ENCODE assay signal across 39 cellular contexts in the genomic region with DNA sequence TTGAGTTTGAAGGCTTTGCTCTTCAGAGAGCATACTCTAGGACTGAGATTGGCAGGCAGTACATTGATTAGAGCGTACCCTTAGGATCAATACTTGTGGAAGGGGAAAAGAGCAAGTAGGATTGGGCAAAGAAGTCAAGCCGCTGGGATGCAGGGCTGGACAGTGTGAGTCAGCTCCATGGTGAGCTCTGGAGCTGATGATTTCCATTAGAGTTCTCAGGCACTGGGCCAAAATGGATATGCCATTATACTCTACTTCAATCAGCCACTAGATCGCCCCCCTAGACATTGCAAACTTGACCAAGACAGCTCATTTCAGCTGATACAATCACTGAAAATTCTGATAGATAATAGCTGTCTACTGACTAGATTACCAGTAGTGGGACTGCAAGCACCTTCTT.
"Had no signal": no experiment of that assay in that cellular context is flagged by ENCODE, and none has a peak within 500 bp of the region (broad histone marks: within the 10 kb centered on the region; RNA-seq: fewer than 3 reads in every experiment).

No MANE protein-coding gene starts in this region.

- H3K27me3 Mint-ChIP-seq: activated B cell treated with CpG ODN at 0.5 μM for 24 hours; activated naive CD8-positive, alpha-beta T cell; activated naive CD8-positive, alpha-beta T cell treated with anti-CD3 and anti-CD28 coated beads, Interleukin-2, amount 50 U/mL, for 24 hours; central memory CD8-positive, alpha-beta T cell had no signal

- H3K9me3 Mint-ChIP-seq: activated B cell treated with CpG ODN at 0.5 μM for 24 hours had no signal

- H3K4me1 Mint-ChIP-seq: activated B cell treated with CpG ODN at 0.5 μM for 24 hours; activated naive CD8-positive, alpha-beta T cell treated with anti-CD3 and anti-CD28 coated beads, Interleukin-2, amount 50 U/mL, for 24 hours; central memory CD8-positive, alpha-beta T cell had no signal

- H3K4me3 ChIP-seq: cardiac muscle cell, MG63, Peyer's patch, SJSA1 had no signal

- DNase-seq: activated B cell treated with CpG ODN at 0.5 μM for 24 hours; activated CD4-positive, alpha-beta memory T cell treated with anti-CD3 and anti-CD28 coated beads for 36 hours; activated CD4-positive, alpha-beta T cell treated with anti-CD3 and anti-CD28 coated beads for 4 hours; activated CD4-positive, alpha-beta T cell treated with anti-CD3 and anti-CD28 coated beads, Interleukin-2, amount 50 U/mL, for 1 hour; activated CD4-positive, CD25-positive, alpha-beta regulatory T cell treated with anti-CD3 and anti-CD28 coated beads, Interleukin-2, amount 50 U/mL, for 72 hours; activated CD8-positive, alpha-beta memory T cell treated with anti-CD3 and anti-CD28 coated beads, Interleukin-2, amount 50 U/mL, for 4 hours; activated gamma-delta T cell treated with Interleukin-2 at 50 U/mL for 16 hours; activated naive CD4-positive, alpha-beta T cell treated with anti-CD3 and anti-CD28 coated beads for 36 hours; activated naive CD8-positive, alpha-beta T cell treated with anti-CD3 and anti-CD28 coated beads, Interleukin-2, amount 50 U/mL, for 24 hours; activated T-cell treated with anti-CD3 and anti-CD28 coated beads for 4 hours; activated T-cell treated with anti-CD3 and anti-CD28 coated beads, Interleukin-2, amount 50 U/mL, for 4 hours; anterior cingulate cortex; Karpas-422; KBM-7; MG63; NCI-H1048; NCI-H1105 treated with DMSO at 0.1 percent for 48 hours; NCI-H1436; NCI-H1694 treated with DMSO at 0.1 percent for 48 hours; NCI-H2029; NCI-H2107; NCI-H2171; NCI-H446; NCI-H510A treated with DMSO at 0.1 percent for 48 hours; NCI-H526 treated with DMSO at 0.1 percent for 48 hours; NCI-H82; Peyer's patch; RPMI8226; SHP77 treated with DMSO at 0.1 percent for 48 hours; SW 1271; T-helper 1 cell; T-helper 2 cell; T-helper 9 cell had no signal

- H3K27ac Mint-ChIP-seq: activated B cell treated with CpG ODN at 0.5 μM for 24 hours; activated CD4-positive, alpha-beta memory T cell treated with anti-CD3 and anti-CD28 coated beads for 36 hours; activated naive CD4-positive, alpha-beta T cell treated with anti-CD3 and anti-CD28 coated beads for 36 hours; activated naive CD8-positive, alpha-beta T cell; activated naive CD8-positive, alpha-beta T cell treated with anti-CD3 and anti-CD28 coated beads, Interleukin-2, amount 50 U/mL, for 24 hours; activated T-helper 1 cell treated with anti-CD3 and anti-CD28 coated beads, Interleukin-12 subunit alpha, Interleukin-12 subunit beta, Interleukin-2, Interleukin-4 antibody, amounts not matched to agents 30 ng/mL and 10 ng/mL and 1 ng/mL, durations not matched to agents 14 hours and 24 hours and 36 hours had no signal

- ATAC-seq: activated naive CD8-positive, alpha-beta T cell treated with anti-CD3 and anti-CD28 coated beads, Interleukin-2, amount 50 U/mL, for 24 hours; activated T-cell treated with anti-CD3 and anti-CD28 coated beads, Interleukin-2, amount 50 U/mL, for 4 hours had no signal

- H3K27ac ChIP-seq: cardiac muscle cell, Peyer's patch, SJSA1, VCaP had no signal

- H3K4me3 Mint-ChIP-seq: activated B cell treated with CpG ODN at 0.5 μM for 24 hours; activated CD4-positive, alpha-beta memory T cell treated with anti-CD3 and anti-CD28 coated beads for 36 hours; activated naive CD4-positive, alpha-beta T cell treated with anti-CD3 and anti-CD28 coated beads for 36 hours; activated naive CD8-positive, alpha-beta T cell; activated naive CD8-positive, alpha-beta T cell treated with anti-CD3 and anti-CD28 coated beads, Interleukin-2, amount 50 U/mL, for 24 hours; activated T-cell treated with anti-CD3 and anti-CD28 coated beads, Interleukin-2, amount 50 U/mL, for 4 hours; activated T-helper 1 cell treated with anti-CD3 and anti-CD28 coated beads, Interleukin-12 subunit alpha, Interleukin-12 subunit beta, Interleukin-2, Interleukin-4 antibody, amounts not matched to agents 30 ng/mL and 10 ng/mL and 1 ng/mL, durations not matched to agents 14 hours and 24 hours and 36 hours; central memory CD8-positive, alpha-beta T cell had no signal

- H3K36me3 ChIP-seq: cardiac muscle cell, MG63, Peyer's patch, SJSA1 had no signal

- H3K9me3 ChIP-seq: MG63, Peyer's patch, SJSA1 had no signal

- H3K4me1 ChIP-seq: Peyer's patch, SJSA1 had no signal

- H3K27me3 ChIP-seq: cardiac muscle cell, MG63, Peyer's patch, SJSA1 had no signal

- H3K36me3 Mint-ChIP-seq: activated CD4-positive, alpha-beta memory T cell treated with anti-CD3 and anti-CD28 coated beads for 36 hours; activated naive CD8-positive, alpha-beta T cell had no signal
